ENCODE assay signal across 14 cellular contexts in the genomic region with DNA sequence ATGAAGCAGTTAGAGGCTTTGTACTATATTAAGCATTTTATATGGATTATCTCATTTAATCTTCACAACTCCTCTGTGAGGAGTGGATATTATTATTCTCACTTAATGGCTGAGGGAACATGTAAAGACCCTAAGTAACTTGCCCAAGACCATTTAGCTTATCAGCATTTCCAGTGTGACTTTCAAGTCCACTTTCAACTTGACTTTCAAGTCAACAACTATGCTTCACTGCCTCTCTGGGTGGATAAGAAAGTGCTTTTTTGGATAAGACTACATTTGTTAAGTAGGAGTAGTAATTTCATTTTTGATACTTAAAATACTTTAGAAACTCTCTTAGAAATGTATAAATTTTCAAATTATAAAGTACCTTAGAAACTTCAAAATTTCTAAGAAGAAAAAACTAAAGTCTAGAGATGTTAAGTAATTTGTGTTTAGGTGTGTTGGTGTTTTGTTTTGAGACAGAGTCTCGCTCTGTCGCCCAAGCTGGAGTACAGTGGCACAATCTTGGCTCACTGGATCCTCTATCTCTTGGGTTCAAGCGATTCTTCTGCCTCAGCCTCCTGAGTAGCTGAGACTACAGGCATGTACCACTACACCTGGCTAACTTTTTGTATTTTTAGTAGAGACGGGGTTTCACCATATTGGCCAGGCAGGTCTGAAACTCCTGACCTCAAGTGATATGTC.
"Had no signal": no experiment of that assay in that cellular context is flagged by ENCODE, and none has a peak within 500 bp of the region (broad histone marks: within the 10 kb centered on the region; RNA-seq: fewer than 3 reads in every experiment).

No MANE protein-coding gene starts in this region.

- ATAC-seq: natural killer cell treated with Interleukin-12 subunit alpha and Interleukin-12 subunit beta and Interleukin-15 and Interleukin-18, amount 100 ng/mL, for 72 hours; pancreas; right lobe of liver had no signal

- DNase-seq: activated CD4-positive, alpha-beta T cell treated with anti-CD3 and anti-CD28 coated beads, Interleukin-2, amount 50 U/mL, for 4 hours; activated CD4-positive, CD25-positive, alpha-beta regulatory T cell treated with anti-CD3 and anti-CD28 coated beads, Interleukin-2, amount 50 U/mL, for 72 hours; cerebellar nuclear complex; cortex of kidney; pancreas; right lobe of liver; small intestine; stimulated activated CD4-positive, alpha-beta T cell treated with anti-CD3 and anti-CD28 coated beads, Interleukin-15, amount 100 ng/mL, for 24 hours; stimulated activated CD4-positive, alpha-beta T cell treated with anti-CD3 and anti-CD28 coated beads, Interleukin-2, amount 100 ng/mL, for 48 hours; testis had no signal

- FAIRE-seq: bronchial epithelial cell, endometrium, keratinocyte, pancreas, small intestine had no signal
